In the genomic region with DNA sequence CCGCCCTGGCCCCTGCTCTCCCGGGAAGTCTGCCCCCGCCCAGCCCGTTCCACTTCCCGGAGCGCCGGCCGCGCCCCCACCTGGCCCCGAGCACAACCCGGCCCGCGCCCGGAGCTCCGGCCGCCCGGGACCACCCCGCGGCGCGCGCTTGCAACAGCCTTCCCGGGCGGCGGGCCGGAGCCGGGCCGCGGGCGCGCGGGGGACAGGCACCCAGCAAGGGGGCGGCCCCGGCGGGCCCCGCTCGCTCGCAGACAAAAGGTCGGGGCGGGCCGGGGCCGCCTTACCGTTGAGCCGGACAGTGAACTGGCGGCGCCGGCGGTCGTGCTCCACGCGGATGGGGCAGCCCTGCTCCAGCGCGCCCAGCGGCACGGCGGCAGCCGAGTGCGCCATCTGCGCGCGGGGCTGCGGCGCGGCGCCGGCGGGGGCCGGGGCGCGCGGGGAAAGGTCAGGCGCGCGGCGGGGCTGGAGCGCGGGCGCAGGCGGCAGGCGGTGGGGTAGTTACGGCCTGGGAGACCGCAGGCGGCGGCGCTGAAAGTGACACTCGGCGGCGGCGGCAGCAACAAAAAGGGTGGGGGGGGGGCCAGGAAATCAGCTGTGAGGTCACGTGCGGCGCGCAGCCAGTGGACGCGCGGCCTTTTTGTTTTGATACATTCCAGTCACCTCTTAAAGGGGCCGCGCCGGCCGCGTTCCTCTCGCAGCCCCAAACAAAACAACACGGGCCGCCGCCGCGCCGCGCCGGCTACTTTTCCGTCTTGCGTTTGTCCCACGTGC, we compare ENCODE assay signal across 8 cellular contexts. TPM values are rescaled to one million over a fixed set of nuclear protein-coding genes. Genes with fewer than 3 reads are reported as not detected.
A peak's percentile ranks its signal among the peaks of the same experiment; 100 is the strongest.
DNase-seq lines count a peak whose midpoint lies in the region; ATAC-seq and TF ChIP-seq lines count a peak whose summit lies in the region.

A gene with protein sequence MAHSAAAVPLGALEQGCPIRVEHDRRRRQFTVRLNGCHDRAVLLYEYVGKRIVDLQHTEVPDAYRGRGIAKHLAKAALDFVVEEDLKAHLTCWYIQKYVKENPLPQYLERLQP (minus strand): TSS at position 536 of the 771 bp plus-strand sequence. CDS start 146 bp downstream, at position 390.

- H2AFZ ChIP-seq in KMS-11 (ENCODE audit: low read depth) (peak within 1 kb of the TSS; percentile 79), SK-N-SH (ENCODE audit: low read depth) (peak within 1 kb of the TSS; percentile 98)

- H3K9me2 ChIP-seq in SK-N-SH, result no peaks in the 10 kb centered on the region

- POLR2A ChIA-PET in SK-N-SH (lab: Yijun Ruan, JAX), result interaction anchor here (0.6 to 0.7 kb wide), 2 partner anchors 125 to 172 kb away, joined by 3 read pairs; no protein-coding TSS in a partner anchor

- H3K36me3 ChIP-seq in KMS-11 (ENCODE audit: insufficient read depth), result no peaks in the 10 kb centered on the region
- no peaks in the 10 kb centered on the region for H3K36me3 ChIP-seq in SK-N-SH (replicated peaks in 1 of 2; ENCODE audit: control insufficient read depth in 1 of 2, insufficient read depth in 2 of 2, low read length in 1 of 2)

- DNase-seq in DMS 273 (lab: John Stamatoyannopoulos, UW; ENCODE audit: unreplicated experiment) (peak; percentile 88), SK-N-SH (peak; percentile 94), glutamatergic neuron (peak; percentile 80), osteocyte (ENCODE audit: extremely low spot score, unreplicated experiment) (no peak)

- CTCF ChIA-PET in SK-N-SH (lab: Yijun Ruan, JAX), result interaction anchor here (0.6 to 1.4 kb wide), 8 partner anchors 13 to 260 kb away, joined by 3 to 5 read pairs (median 3); no protein-coding TSS in a partner anchor

- TF ChIP-seq RAD21 in SK-N-SH (IDR thresholded peaks at IDR 0.05; ENCODE audit: low read length), result no peak

- H3K4me1 ChIP-seq in KMS-11 (ENCODE audit: low read depth, poor library complexity, severe bottlenecking) (no peaks in the 10 kb centered on the region), SK-N-SH (ENCODE audit: control insufficient read depth in 1 of 2, insufficient read depth in 2 of 2, low read depth in 1 of 2, low read length in 1 of 2) (peaks cover 0 to 8% of the 10 kb centered on the region in 2 experiments; a peak in 1 of 4 replicates)

- no peaks in the 10 kb centered on the region for H3K27me3 ChIP-seq in KMS-11 (ENCODE audit: insufficient read depth, low read depth)
- no peaks in the 10 kb centered on the region for H3K27me3 ChIP-seq in SK-N-SH (ENCODE audit: insufficient read depth)

- no peaks in the 10 kb centered on the region for H3K9me3 Mint-ChIP-seq in activated naive CD4-positive, alpha-beta T cell treated with anti-CD3 and anti-CD28 coated beads, Interleukin-2, amount 50 U/mL, for 24 hours
- H3K9me3 Mint-ChIP-seq in glutamatergic neuron (ENCODE audit: unreplicated experiment) (peaks cover 10% of the 10 kb centered on the region), osteocyte (ENCODE audit: unreplicated experiment) (no peaks in the 10 kb centered on the region)

- H3K4me2 ChIP-seq in KMS-11 (peak within 1 kb of the TSS; percentile 31), SK-N-SH (peak within 1 kb of the TSS; percentile 88)

- H3K27me3 Mint-ChIP-seq in activated naive CD4-positive, alpha-beta T cell treated with anti-CD3 and anti-CD28 coated beads, Interleukin-2, amount 50 U/mL, for 24 hours, result no peaks in the 10 kb centered on the region
- H3K27me3 Mint-ChIP-seq in glutamatergic neuron (ENCODE audit: unreplicated experiment) (peaks cover 17% of the 10 kb centered on the region), osteocyte (ENCODE audit: unreplicated experiment) (no peaks in the 10 kb centered on the region)

- no peak for TF ChIP-seq CTCF in KMS-11 (conservative IDR thresholded peaks at IDR 0.05; ENCODE audit: low read depth, low read length)
- TF ChIP-seq CTCF in SK-N-SH (IDR thresholded peaks at IDR 0.05), result no peak
- TF ChIP-seq CTCF in glutamatergic neuron (IDR thresholded peaks at IDR 0.05; ENCODE audit: partially characterized antibody, unreplicated experiment), result no peak
- TF ChIP-seq CTCF in osteocyte (IDR thresholded peaks at IDR 0.05), result no peak

- peak within 1 kb of the TSS; percentile 70 for H3K27ac Mint-ChIP-seq in activated naive CD4-positive, alpha-beta T cell treated with anti-CD3 and anti-CD28 coated beads, Interleukin-2, amount 50 U/mL, for 24 hours
- H3K27ac Mint-ChIP-seq in glutamatergic neuron (ENCODE audit: unreplicated experiment) (peak within 1 kb of the TSS; percentile 60), osteocyte (ENCODE audit: unreplicated experiment) (peak within 1 kb of the TSS; percentile 65)

- H3K9ac ChIP-seq in KMS-11 (no peak within 1 kb of the TSS), SK-N-SH (peak within 1 kb of the TSS; percentile 64)

- H3K4me3 ChIP-seq in KMS-11 (IDR thresholded peaks at IDR 0.05; ENCODE audit: insufficient read depth, low read depth, low read length), result no peak within 1 kb of the TSS
- H3K4me3 ChIP-seq in SK-N-SH (ENCODE audit: low read depth in 2 of 2, low read length in 1 of 2), result peak within 1 kb of the TSS; percentile 65 to 72

- 0% methylated on average over 17 of the region's 113 CpGs for WGBS in SK-N-SH (ENCODE audit: low lambda C conversion rate)

- H3F3A ChIP-seq in SK-N-SH (replicated peaks; ENCODE audit: insufficient read depth), result no peaks in the 10 kb centered on the region

- H3K36me3 Mint-ChIP-seq in activated naive CD4-positive, alpha-beta T cell treated with anti-CD3 and anti-CD28 coated beads, Interleukin-2, amount 50 U/mL, for 24 hours, result no peaks in the 10 kb centered on the region
- H3K36me3 Mint-ChIP-seq in glutamatergic neuron (ENCODE audit: unreplicated experiment), result no peaks in the 10 kb centered on the region
- H3K36me3 Mint-ChIP-seq in osteocyte (ENCODE audit: unreplicated experiment), result no peaks in the 10 kb centered on the region

- peak; percentile 77 for ATAC-seq in GM21529 (IDR thresholded peaks at IDR 0.05; ENCODE audit: unreplicated experiment)

- TF ChIP-seq EP300 in SK-N-SH (IDR thresholded peaks at IDR 0.05; ENCODE audit: borderline replicate concordance in 1 of 2, low read depth in 1 of 2, low read length in 1 of 2), result peak in 1 of 2 experiments; percentile 11; a peak in 1 of 4 replicates

- peak within 1 kb of the TSS; percentile 89 for H3K4me3 Mint-ChIP-seq in activated naive CD4-positive, alpha-beta T cell treated with anti-CD3 and anti-CD28 coated beads, Interleukin-2, amount 50 U/mL, for 24 hours
- H3K4me3 Mint-ChIP-seq in glutamatergic neuron (ENCODE audit: unreplicated experiment) (peak within 1 kb of the TSS; percentile 87), osteocyte (ENCODE audit: unreplicated experiment) (peak within 1 kb of the TSS; percentile 79)

- H3K79me2 ChIP-seq in KMS-11 (ENCODE audit: insufficient read depth, low read depth) (no peaks in the 10 kb centered on the region), SK-N-SH (ENCODE audit: insufficient read depth) (no peaks in the 10 kb centered on the region)

- no peaks in the 10 kb centered on the region for H3K9me3 ChIP-seq in SK-N-SH

- H3K4me1 Mint-ChIP-seq in activated naive CD4-positive, alpha-beta T cell treated with anti-CD3 and anti-CD28 coated beads, Interleukin-2, amount 50 U/mL, for 24 hours, result peaks cover 36% of the 10 kb centered on the region
- H3K4me1 Mint-ChIP-seq in glutamatergic neuron (ENCODE audit: low read depth, unreplicated experiment) (peaks cover 23% of the 10 kb centered on the region), osteocyte (ENCODE audit: unreplicated experiment) (peaks cover 41% of the 10 kb centered on the region)

- H3K27ac ChIP-seq in KMS-11, result no peak within 1 kb of the TSS
- H3K27ac ChIP-seq in SK-N-SH (ENCODE audit: low read depth in 2 of 2, low read length in 1 of 2), result peak within 1 kb of the TSS in 1 of 2 experiments; percentile 47; a peak in 1 of 4 replicates
- H3K27ac ChIP-seq in temporal lobe (ENCODE audit: low read depth, low read length), result peak within 1 kb of the TSS; percentile 59

- no peaks in the 10 kb centered on the region for H4K20me1 ChIP-seq in KMS-11 (ENCODE audit: insufficient read depth)
- H4K20me1 ChIP-seq in SK-N-SH (ENCODE audit: insufficient read depth), result no peaks in the 10 kb centered on the region

TF ChIP-seq in SK-N-SH, 30 proteins besides CTCF, POLR2A, EP300 and RAD21 (continues in another document):
- TF ChIP-seq SMC3 (IDR thresholded peaks at IDR 0.05; ENCODE audit: low read depth, low read length), result no peak
- no peak for TF ChIP-seq RCOR1 (IDR thresholded peaks at IDR 0.05; ENCODE audit: low read length)
- TF ChIP-seq TEAD4 (IDR thresholded peaks at IDR 0.05; ENCODE audit: borderline replicate concordance, insufficient read depth), result 0 out of 2 replicates have a peak, but pooled peaks have one; percentile 40
- TF ChIP-seq RFX5 (IDR thresholded peaks at IDR 0.05; ENCODE audit: low read length), result no peak
- no peak for TF ChIP-seq FOXM1 (IDR thresholded peaks at IDR 0.05; ENCODE audit: low read depth)
- TF ChIP-seq, protein P1, sequence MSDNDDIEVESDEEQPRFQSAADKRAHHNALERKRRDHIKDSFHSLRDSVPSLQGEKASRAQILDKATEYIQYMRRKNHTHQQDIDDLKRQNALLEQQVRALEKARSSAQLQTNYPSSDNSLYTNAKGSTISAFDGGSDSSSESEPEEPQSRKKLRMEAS (IDR thresholded peaks at IDR 0.05; ENCODE audit: low read depth), result peak; percentile 85
- TF ChIP-seq, protein P2, sequence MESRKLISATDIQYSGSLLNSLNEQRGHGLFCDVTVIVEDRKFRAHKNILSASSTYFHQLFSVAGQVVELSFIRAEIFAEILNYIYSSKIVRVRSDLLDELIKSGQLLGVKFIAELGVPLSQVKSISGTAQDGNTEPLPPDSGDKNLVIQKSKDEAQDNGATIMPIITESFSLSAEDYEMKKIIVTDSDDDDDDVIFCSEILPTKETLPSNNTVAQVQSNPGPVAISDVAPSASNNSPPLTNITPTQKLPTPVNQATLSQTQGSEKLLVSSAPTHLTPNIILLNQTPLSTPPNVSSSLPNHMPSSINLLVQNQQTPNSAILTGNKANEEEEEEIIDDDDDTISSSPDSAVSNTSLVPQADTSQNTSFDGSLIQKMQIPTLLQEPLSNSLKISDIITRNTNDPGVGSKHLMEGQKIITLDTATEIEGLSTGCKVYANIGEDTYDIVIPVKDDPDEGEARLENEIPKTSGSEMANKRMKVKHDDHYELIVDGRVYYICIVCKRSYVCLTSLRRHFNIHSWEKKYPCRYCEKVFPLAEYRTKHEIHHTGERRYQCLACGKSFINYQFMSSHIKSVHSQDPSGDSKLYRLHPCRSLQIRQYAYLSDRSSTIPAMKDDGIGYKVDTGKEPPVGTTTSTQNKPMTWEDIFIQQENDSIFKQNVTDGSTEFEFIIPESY (IDR thresholded peaks at IDR 0.05; ENCODE audit: borderline replicate concordance, low read depth), result no peak

RNA-seq across cellular contexts. Expression of the gene that starts here (rescaled TPM):
- 3.9 and 4.0 TPM in 2 replicates for polyA plus RNA-seq in SK-N-SH (2012; rRNA removed)
- 2.1 and 3.4 TPM in 2 replicates for polyA plus RNA-seq in SK-N-SH (2012; cell fraction: cytosol; rRNA removed)
- 5.6 and 5.7 TPM in 2 replicates for polyA plus RNA-seq in SK-N-SH (2012; cell fraction: nucleus; rRNA removed)
- total RNA-seq in glutamatergic neuron (ENCODE audit: unreplicated experiment), result 45.9 TPM
- 18.5 and 18.8 TPM in 2 replicates for total RNA-seq in osteocyte
- 3.0 TPM for total RNA-seq in temporal lobe
